ENCODE assay signal across 16 cellular contexts in the genomic region with DNA sequence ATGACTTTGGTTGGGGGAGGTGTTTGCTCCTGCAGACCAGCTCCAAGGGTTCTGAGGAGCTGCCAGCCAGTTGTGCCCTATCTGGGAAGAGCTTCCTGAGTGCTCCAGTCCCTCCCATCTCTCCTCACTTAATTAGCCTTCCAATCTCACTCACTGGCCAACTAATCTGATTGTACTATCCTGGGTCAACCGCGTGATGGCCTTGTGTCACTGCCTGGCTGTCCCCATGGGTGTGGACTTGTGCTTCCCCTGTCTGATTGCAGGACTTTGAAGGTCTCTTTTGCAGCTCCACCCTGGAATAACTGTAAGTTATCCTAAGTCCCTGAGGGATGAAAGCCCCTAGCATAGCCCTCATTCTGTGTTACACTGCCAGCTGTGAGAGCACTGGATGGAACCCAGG.
"Had no signal": no experiment of that assay in that cellular context is flagged by ENCODE, and none has a peak within 500 bp of the region (broad histone marks: within the 10 kb centered on the region; RNA-seq: fewer than 3 reads in every experiment).

No MANE protein-coding gene starts in this region.

- DNase-seq: activated CD4-positive, alpha-beta T cell treated with anti-CD3 and anti-CD28 coated beads, Interleukin-2, amount 50 U/mL, for 1 hour; activated CD8-positive, alpha-beta memory T cell treated with anti-CD3 and anti-CD28 coated beads for 24 hours; activated gamma-delta T cell treated with Interleukin-2 at 50 U/mL for 16 hours; amniotic stem cell; caudate nucleus; islet precursor cell; occipital lobe; sigmoid colon; stimulated activated CD4-positive, alpha-beta T cell treated with anti-CD3 and anti-CD28 coated beads, Interleukin-1b, Interleukin-23, amount 100 ng/mL, for 48 hours; T-helper 17 cell; thyroid gland had no signal

- H3K27ac ChIP-seq: gastroesophageal sphincter, sigmoid colon, thyroid gland had no signal

- ATAC-seq: activated CD4-positive, CD25-positive, alpha-beta regulatory T cell treated with anti-CD3 and anti-CD28 coated beads, Interleukin-2, amount 50 U/mL, for 24 hours; gastroesophageal sphincter; left lobe of liver; T-helper 17 cell had no signal

- H3K4me3 ChIP-seq: gastroesophageal sphincter, sigmoid colon, thyroid gland had no signal

- H3K27me3 ChIP-seq: gastroesophageal sphincter, sigmoid colon, thyroid gland had no signal

- H3K4me1 Mint-ChIP-seq: nephron had no signal

- H3K4me1 ChIP-seq: gastroesophageal sphincter, sigmoid colon had no signal

- H3K27me3 Mint-ChIP-seq: activated naive CD8-positive, alpha-beta T cell; T-helper 17 cell had no signal

- H3K9me3 ChIP-seq: gastroesophageal sphincter, sigmoid colon, thyroid gland had no signal

- H3K36me3 ChIP-seq: sigmoid colon, thyroid gland had no signal

- H3K27ac Mint-ChIP-seq: activated naive CD8-positive, alpha-beta T cell; nephron had no signal

- H3K4me3 Mint-ChIP-seq: activated naive CD8-positive, alpha-beta T cell; nephron; T-helper 17 cell had no signal

- H3K9me3 Mint-ChIP-seq: nephron had no signal
